Comparison of ENCODE assay signal across 9 cellular contexts in genomic region chr6:30061766-30062458, GRCh38. TPM values are rescaled to one million over a fixed set of nuclear protein-coding genes. Genes with fewer than 3 reads are reported as not detected.
DNase-seq lines count a peak whose midpoint lies in the region; ATAC-seq and TF ChIP-seq lines count a peak whose summit lies in the region.
"Had no signal": no experiment of that assay in that cellular context is flagged by ENCODE, and none has a peak within 500 bp of the region (broad histone marks: within the 10 kb centered on the region; RNA-seq: fewer than 3 reads in every experiment).

No MANE protein-coding gene starts in this region.

- ATAC-seq in HCT116 (peak; percentile 16), body of pancreas (peak; percentile 8)
- ATAC-seq in stimulated activated effector memory CD8-positive, alpha-beta T cell treated with anti-CD3 and anti-CD28 coated beads, Interleukin-12 subunit alpha, Interleukin-12 subunit beta, amount 100 ng/mL, for 72 hours = peak; percentile 60

- H3K27ac ChIP-seq in HCT116 (ENCODE audit: low read depth, low read length) (peak overlapping the region; percentile 62), body of pancreas (peak overlapping the region; percentile 60 to 91 (median 86))

- peaks cover 14 to 23% of the 10 kb centered on the region in 2 experiments; a peak in 3 of 4 replicates for H3K4me1 ChIP-seq in HCT116 (ENCODE audit: control insufficient read depth in 1 of 2, insufficient read depth in 2 of 2, low read length in 2 of 2)
- no peaks in the 10 kb centered on the region for H3K4me1 ChIP-seq in NT2/D1 (ENCODE audit: insufficient read depth, insufficient read length)
- H3K4me1 ChIP-seq in body of pancreas = peaks cover 28% of the 10 kb centered on the region

- intact Hi-C loops in HCT116 (cut with micrococcal nuclease) = no loop called here
- intact Hi-C loops in body of pancreas (cut with DNase I) = no loop called here

- RAD21 ChIA-PET in HCT116 (lab: Charles Lee; ENCODE audit: low non-redundant PET in 1 of 2, low total read pairs in 2 of 2, uncharacterized antibody in 2 of 2, unreplicated experiment in 2 of 2) = interaction anchor here in 1 of 2 experiments (1.3 kb wide), 1 partner anchor 40 kb away, joined by 4 read pairs; no protein-coding TSS in a partner anchor

- peak overlapping the region; percentile 94 for H3K4me3 Mint-ChIP-seq in stimulated activated effector memory CD8-positive, alpha-beta T cell treated with anti-CD3 and anti-CD28 coated beads, Interleukin-12 subunit alpha, Interleukin-12 subunit beta, amount 100 ng/mL, for 72 hours

- no peaks in the 10 kb centered on the region for H4K20me1 ChIP-seq in HCT116 (ENCODE audit: insufficient read depth)

- BruUV-seq in HCT116 (replicated peaks; lab: Mats Ljungman, UMichigan) = no TSS peak

- 17 to 20% methylated on average over 15 of the region's 15 CpGs for WGBS in body of pancreas, 2 donors

- TF ChIP-seq RAD21 in HCT116 (IDR thresholded peaks at IDR 0.05; ENCODE audit: low read depth) = no peak

- peak overlapping the region; percentile 96 for H3K4me2 ChIP-seq in HCT116 (ENCODE audit: low read length)

- peaks cover 41% of the 10 kb centered on the region for H3K79me2 ChIP-seq in HCT116 (ENCODE audit: insufficient read depth, low read length)

- H2AFZ ChIP-seq in HCT116 (ENCODE audit: low read depth, low read length, poor library complexity, severe bottlenecking) = peak overlapping the region; percentile 23

- no peaks in the 10 kb centered on the region for H3K9me3 ChIP-seq in HCT116 (ENCODE audit: control insufficient read depth in 1 of 2, insufficient read depth in 1 of 2, low read depth in 1 of 2, low read length in 2 of 2)
- H3K9me3 ChIP-seq in NT2/D1 (ENCODE audit: insufficient read depth, low read length) = no peaks in the 10 kb centered on the region
- H3K9me3 ChIP-seq in body of pancreas = no peaks in the 10 kb centered on the region

- H3K36me3 ChIP-seq in HCT116 (ENCODE audit: control insufficient read depth in 1 of 2, insufficient read depth in 2 of 2, low read length in 2 of 2) = peaks cover 0 to 13% of the 10 kb centered on the region in 2 experiments; a peak in 3 of 4 replicates
- H3K36me3 ChIP-seq in NT2/D1 (ENCODE audit: insufficient read depth, insufficient read length, low read length) = peaks cover 26% of the 10 kb centered on the region
- peaks cover 0 to 2% of the 10 kb centered on the region in 2 donors for H3K36me3 ChIP-seq in body of pancreas (replicated peaks in 1 of 2; ENCODE audit: insufficient read depth in 1 of 2, low read depth in 2 of 2)

- CTCF ChIA-PET in HCT116 (lab: Charles Lee) = no interaction called here

- POLR2A ChIA-PET in HCT116 (lab: Charles Lee) = interaction anchor here (1.1 to 2.3 kb wide), 2 partner anchors 30 to 40 kb away, joined by 4 to 6 read pairs; no protein-coding TSS in a partner anchor

- no peaks in the 10 kb centered on the region for H3K9me3 Mint-ChIP-seq in stimulated activated effector memory CD8-positive, alpha-beta T cell treated with anti-CD3 and anti-CD28 coated beads, Interleukin-12 subunit alpha, Interleukin-12 subunit beta, amount 100 ng/mL, for 72 hours

- H3K36me3 Mint-ChIP-seq in stimulated activated effector memory CD8-positive, alpha-beta T cell treated with anti-CD3 and anti-CD28 coated beads, Interleukin-12 subunit alpha, Interleukin-12 subunit beta, amount 100 ng/mL, for 72 hours = peaks cover 64% of the 10 kb centered on the region

- peak; percentile 43 for DNase-seq in NCI-H2227 (lab: John Stamatoyannopoulos, UW; ENCODE audit: unreplicated experiment)
- DNase-seq in NCI-H2227 treated with DMSO at 0.1 percent for 48 hours (lab: John Stamatoyannopoulos, UW) = no peak
- DNase-seq in HCT116 (ENCODE audit: low read depth, low spot score) = no peak
- DNase-seq in NT2/D1 (ENCODE audit: low read depth, low spot score) = no peak
- DNase-seq in body of pancreas = peak; percentile 22 to 47 (median 26)
- peak; percentile 55 for DNase-seq in islet precursor cell
- DNase-seq in stimulated activated effector memory CD8-positive, alpha-beta T cell treated with anti-CD3 and anti-CD28 coated beads, Interleukin-12 subunit alpha, Interleukin-12 subunit beta, amount 100 ng/mL, for 72 hours (ENCODE audit: low spot score in 2 of 2) = peak in 1 of 2 donors; percentile 75
- no peak for DNase-seq in stimulated activated CD8-positive, alpha-beta memory T cell treated with anti-CD3 and anti-CD28 coated beads, Interleukin-4, amount 100 ng/mL, for 48 hours

- no peaks in the 10 kb centered on the region for H3K9me2 ChIP-seq in HCT116 (ENCODE audit: insufficient read depth)

- peaks cover 31% of the 10 kb centered on the region for H3K4me1 Mint-ChIP-seq in stimulated activated effector memory CD8-positive, alpha-beta T cell treated with anti-CD3 and anti-CD28 coated beads, Interleukin-12 subunit alpha, Interleukin-12 subunit beta, amount 100 ng/mL, for 72 hours

- peak overlapping the region; percentile 93 to 100 for H3K4me3 ChIP-seq in HCT116 (replicated peaks in 1 of 2; ENCODE audit: low read depth in 1 of 2, low read length in 2 of 2)
- H3K4me3 ChIP-seq in NT2/D1 (ENCODE audit: insufficient read length, low read depth) = peak overlapping the region; percentile 73
- H3K4me3 ChIP-seq in body of pancreas = peak overlapping the region; percentile 45 to 76

- TF ChIP-seq POLR2A in HCT116 (IDR thresholded peaks at IDR 0.05; ENCODE audit: borderline replicate concordance, extremely low read depth, insufficient read depth, insufficient read length) (no peak), body of pancreas (IDR thresholded peaks at IDR 0.05) (no peak)

- H3K9ac ChIP-seq in HCT116 (ENCODE audit: low read length) = peak overlapping the region; percentile 97
- peak overlapping the region; percentile 75 for H3K9ac ChIP-seq in NT2/D1 (ENCODE audit: insufficient read length, low read depth)

- TF ChIP-seq CTCF in HCT116 (IDR thresholded peaks at IDR 0.05 in 2 of 3, conservative IDR thresholded peaks at IDR 0.05 in 1 of 3; ENCODE audit: borderline replicate concordance in 1 of 3, insufficient read depth in 1 of 3, low read depth in 2 of 3, low read length in 2 of 3) (no peak), body of pancreas (IDR thresholded peaks at IDR 0.05) (no peak)

- peak overlapping the region; percentile 95 for H3K27ac Mint-ChIP-seq in stimulated activated effector memory CD8-positive, alpha-beta T cell treated with anti-CD3 and anti-CD28 coated beads, Interleukin-12 subunit alpha, Interleukin-12 subunit beta, amount 100 ng/mL, for 72 hours

- no peaks in the 10 kb centered on the region for H3K27me3 ChIP-seq in HCT116 (ENCODE audit: insufficient read depth, low read length)
- no peaks in the 10 kb centered on the region for H3K27me3 ChIP-seq in NT2/D1 (ENCODE audit: insufficient read depth, insufficient read length)
- no peaks in the 10 kb centered on the region for H3K27me3 ChIP-seq in body of pancreas

TF ChIP-seq in HCT116, 20 proteins besides CTCF, POLR2A, EP300 and RAD21 (continues in another document):
- TF ChIP-seq FOSL1 (IDR thresholded peaks at IDR 0.05; ENCODE audit: low read depth) (no peak), EZH2 (IDR thresholded peaks at IDR 0.05) (no peak), YY1 (IDR thresholded peaks at IDR 0.05; ENCODE audit: extremely low read depth, insufficient replicate concordance, low read depth, low read length) (no peak)
- TF ChIP-seq, protein P1, sequence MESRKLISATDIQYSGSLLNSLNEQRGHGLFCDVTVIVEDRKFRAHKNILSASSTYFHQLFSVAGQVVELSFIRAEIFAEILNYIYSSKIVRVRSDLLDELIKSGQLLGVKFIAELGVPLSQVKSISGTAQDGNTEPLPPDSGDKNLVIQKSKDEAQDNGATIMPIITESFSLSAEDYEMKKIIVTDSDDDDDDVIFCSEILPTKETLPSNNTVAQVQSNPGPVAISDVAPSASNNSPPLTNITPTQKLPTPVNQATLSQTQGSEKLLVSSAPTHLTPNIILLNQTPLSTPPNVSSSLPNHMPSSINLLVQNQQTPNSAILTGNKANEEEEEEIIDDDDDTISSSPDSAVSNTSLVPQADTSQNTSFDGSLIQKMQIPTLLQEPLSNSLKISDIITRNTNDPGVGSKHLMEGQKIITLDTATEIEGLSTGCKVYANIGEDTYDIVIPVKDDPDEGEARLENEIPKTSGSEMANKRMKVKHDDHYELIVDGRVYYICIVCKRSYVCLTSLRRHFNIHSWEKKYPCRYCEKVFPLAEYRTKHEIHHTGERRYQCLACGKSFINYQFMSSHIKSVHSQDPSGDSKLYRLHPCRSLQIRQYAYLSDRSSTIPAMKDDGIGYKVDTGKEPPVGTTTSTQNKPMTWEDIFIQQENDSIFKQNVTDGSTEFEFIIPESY (IDR thresholded peaks at IDR 0.05; ENCODE audit: extremely low read depth, insufficient replicate concordance, low read length) = no peak
- TF ChIP-seq, protein P2, sequence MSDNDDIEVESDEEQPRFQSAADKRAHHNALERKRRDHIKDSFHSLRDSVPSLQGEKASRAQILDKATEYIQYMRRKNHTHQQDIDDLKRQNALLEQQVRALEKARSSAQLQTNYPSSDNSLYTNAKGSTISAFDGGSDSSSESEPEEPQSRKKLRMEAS (IDR thresholded peaks at IDR 0.05) = no peak
- TF ChIP-seq, protein P3, sequence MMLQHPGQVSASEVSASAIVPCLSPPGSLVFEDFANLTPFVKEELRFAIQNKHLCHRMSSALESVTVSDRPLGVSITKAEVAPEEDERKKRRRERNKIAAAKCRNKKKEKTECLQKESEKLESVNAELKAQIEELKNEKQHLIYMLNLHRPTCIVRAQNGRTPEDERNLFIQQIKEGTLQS (IDR thresholded peaks at IDR 0.05) = no peak

RNA-seq across cellular contexts. Expression of gene POLR1H, which starts 0.8 kb away (rescaled TPM):
- 42.6 TPM for total RNA-seq in HCT116 (2021; ENCODE audit: unreplicated experiment)
- 83.3 and 89.3 TPM in 2 replicates for polyA plus RNA-seq in HCT116 (2012)
- total RNA-seq in body of pancreas = 10 to 100 TPM in 1 of 2 donors, 1 to 10 TPM in 1; 7.6 to 18.7 TPM

RNA-seq across cellular contexts. Expression of gene PPP1R11, which starts 5.1 kb away (rescaled TPM):
- total RNA-seq in HCT116 (2021; ENCODE audit: unreplicated experiment) = 29.3 TPM
- polyA plus RNA-seq in HCT116 (2012) = 34.3 and 37.8 TPM in 2 replicates
- 10 to 100 TPM; 18.9 to 34.3 TPM for total RNA-seq in body of pancreas

RNA-seq across cellular contexts. Expression of gene RNF39, which starts 13.7 kb away (rescaled TPM):
- total RNA-seq in HCT116 (2021; ENCODE audit: unreplicated experiment) (0.22 TPM), body of pancreas (1 to 10 TPM in 1 of 2 donors, not detected in 1; 1.6 TPM)
- polyA plus RNA-seq in HCT116 (2012) = 0.75 and 1.0 TPM in 2 replicates
- total RNA-seq: dermis microvascular lymphatic vessel endothelial cell had no signal

RNA-seq across cellular contexts. Expression of gene TRIM31, which starts 51.0 kb away (rescaled TPM):
- not detected for total RNA-seq in HCT116 (2021; ENCODE audit: unreplicated experiment)
- polyA plus RNA-seq in HCT116 (2012) = 0.11 and 0.36 TPM in 2 replicates
- under 1 TPM in 1 of 2 donors, not detected in 1; 0.26 TPM for total RNA-seq in body of pancreas
- total RNA-seq: dermis microvascular lymphatic vessel endothelial cell had no signal

Comparison
In these comparisons a context has a peak if more than half of its experiments do, and no peak if none do; other contexts are left out.
1. DNase-seq: peak in NCI-H2227 (single experiment), body of pancreas (4 of 4) and islet precursor cell (single experiment); none in NCI-H2227 treated with DMSO at 0.1 percent for 48 hours (single experiment), HCT116 (single experiment), NT2/D1 (single experiment) and stimulated activated CD8-positive, alpha-beta memory T cell treated with anti-CD3 and anti-CD28 coated beads, Interleukin-4, amount 100 ng/mL, for 48 hours (single experiment).
2. ATAC-seq: peak in every context shown above with its lines; median percentile 60 in stimulated activated effector memory CD8-positive, alpha-beta T cell treated with anti-CD3 and anti-CD28 coated beads, Interleukin-12 subunit alpha, Interleukin-12 subunit beta, amount 100 ng/mL, for 72 hours; 16 in HCT116; 8 in body of pancreas.
3. Peak in every context shown above with its lines, with median percentiles within 50 percentile points of each other: H3K4me3 ChIP-seq.